ENCODE assay signal across 16 cellular contexts in the genomic region with DNA sequence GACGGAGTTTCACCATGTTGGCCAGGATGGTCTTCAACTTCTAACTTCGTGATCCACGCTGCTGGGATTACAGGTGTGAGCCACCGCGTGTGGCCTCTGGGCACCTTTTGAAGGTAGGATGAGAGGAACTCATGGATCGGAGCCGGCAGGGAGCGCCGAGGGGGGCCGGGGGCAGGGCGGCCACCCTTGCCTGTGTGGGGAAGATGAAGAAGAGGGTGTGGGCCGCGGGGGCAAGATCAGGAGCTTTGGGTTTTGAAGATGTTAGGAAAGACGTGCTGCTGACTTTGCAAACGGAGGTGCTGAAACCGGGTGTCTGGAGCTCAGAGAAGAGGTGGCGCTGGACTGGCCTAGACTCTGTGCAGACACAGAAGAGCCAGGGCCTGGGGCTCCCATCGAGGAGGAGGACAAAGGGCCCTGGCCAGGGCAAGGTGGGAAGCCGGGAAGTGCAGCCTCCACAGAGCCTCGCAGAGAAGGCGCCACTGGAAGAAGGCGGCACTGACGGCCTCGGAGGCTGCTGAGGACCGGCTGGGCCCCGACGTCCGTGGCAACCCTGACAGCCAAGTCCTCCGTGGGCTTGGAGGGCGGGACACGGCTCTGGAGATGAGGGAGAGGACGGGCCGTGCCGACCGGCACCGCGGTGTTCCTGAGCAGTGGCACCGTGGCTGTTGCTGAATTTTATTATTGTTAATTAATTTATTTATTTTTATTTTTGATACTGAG. TPM values are rescaled to one million over a fixed set of nuclear protein-coding genes. Genes with fewer than 3 reads are reported as not detected.
DNase-seq lines count a peak whose midpoint lies in the region; ATAC-seq and TF ChIP-seq lines count a peak whose summit lies in the region.
"Had no signal": no experiment of that assay in that cellular context is flagged by ENCODE, and none has a peak within 500 bp of the region (broad histone marks: within the 10 kb centered on the region; RNA-seq: fewer than 3 reads in every experiment).

No MANE protein-coding gene starts in this region.

- no peaks in the 10 kb centered on the region for H3K4me1 ChIP-seq in iPS-15b (ENCODE audit: control insufficient read depth, insufficient read depth, low read length)
- no peaks in the 10 kb centered on the region for H3K4me1 ChIP-seq in uterus
- H3K4me1 ChIP-seq: BE2C had no signal

- peak overlapping the region; percentile 46 for H3K27ac Mint-ChIP-seq in activated naive CD4-positive, alpha-beta T cell treated with anti-CD3 and anti-CD28 coated beads, Interleukin-2, amount 50 U/mL, for 24 hours
- no peak overlapping the region for H3K27ac Mint-ChIP-seq in WTC11
- H3K27ac Mint-ChIP-seq in stimulated activated naive B cell treated with anti-CD40 and anti-IgM and Interleukin-4, amounts not matched to agents 10 μg/mL and 1 μg/mL and 100 μg/mL, for 72 hours: no peak overlapping the region

- peaks cover 4% of the 10 kb centered on the region for H3K27me3 Mint-ChIP-seq in activated naive CD4-positive, alpha-beta T cell treated with anti-CD3 and anti-CD28 coated beads, Interleukin-2, amount 50 U/mL, for 24 hours
- H3K27me3 Mint-ChIP-seq in WTC11 (ENCODE audit: low read depth): peaks cover 53% of the 10 kb centered on the region
- peaks cover 21 to 41% of the 10 kb centered on the region in 2 donors for H3K27me3 Mint-ChIP-seq in stimulated activated naive B cell treated with anti-CD40 and anti-IgM and Interleukin-4, amounts not matched to agents 10 μg/mL and 1 μg/mL and 100 μg/mL, for 72 hours

- H3K4me3 ChIP-seq in iPS-15b (ENCODE audit: low read depth, low read length) (peak overlapping the region; percentile 54), uterus (no peak overlapping the region)

- peak overlapping the region; percentile 84 for H3K4me3 Mint-ChIP-seq in activated naive CD4-positive, alpha-beta T cell treated with anti-CD3 and anti-CD28 coated beads, Interleukin-2, amount 50 U/mL, for 24 hours
- H3K4me3 Mint-ChIP-seq in WTC11: peak overlapping the region; percentile 57
- peak overlapping the region; percentile 79 to 92 for H3K4me3 Mint-ChIP-seq in stimulated activated naive B cell treated with anti-CD40 and anti-IgM and Interleukin-4, amounts not matched to agents 10 μg/mL and 1 μg/mL and 100 μg/mL, for 72 hours

- no peak for TF ChIP-seq POLR2A in uterus (IDR thresholded peaks at IDR 0.05)

- no peak for DNase-seq in activated naive CD4-positive, alpha-beta T cell treated with Interleukin-2 at 50 U/mL for 16 hours
- DNase-seq in WTC11 (ENCODE audit: low spot score): no peak
- no peak for DNase-seq in stimulated activated naive B cell treated with anti-CD40 and anti-IgM and Interleukin-4, amounts not matched to agents 10 μg/mL and 1 μg/mL and 100 μg/mL, for 72 hours
- no peak for DNase-seq in NCI-H1930 (lab: John Stamatoyannopoulos, UW)
- no peak for DNase-seq in uterus
- DNase-seq: BE2C; KG1; kidney glomerular epithelial cell; NCI-H2081 treated with DMSO at 0.1 percent for 48 hours; OCI-M1; stimulated activated CD8-positive, alpha-beta memory T cell treated with anti-CD3 and anti-CD28 coated beads, Interleukin-4, amount 100 ng/mL, for 48 hours; T1000 had no signal

- intact Hi-C loops in uterus (cut with DNase I; ENCODE audit: low total_unique reads): loop anchor here (10.0 kb wide), 1 partner anchor 76 kb away; the partner anchor contains the start of gene PERM1

- no peaks in the 10 kb centered on the region for H3K36me3 Mint-ChIP-seq in activated naive CD4-positive, alpha-beta T cell treated with anti-CD3 and anti-CD28 coated beads, Interleukin-2, amount 50 U/mL, for 24 hours
- H3K36me3 Mint-ChIP-seq in WTC11: no peaks in the 10 kb centered on the region
- H3K36me3 Mint-ChIP-seq in stimulated activated naive B cell treated with anti-CD40 and anti-IgM and Interleukin-4, amounts not matched to agents 10 μg/mL and 1 μg/mL and 100 μg/mL, for 72 hours: peaks cover 14 to 21% of the 10 kb centered on the region in 2 donors

- ATAC-seq in WTC11 (no peak), HG03342 (IDR thresholded peaks at IDR 0.05; ENCODE audit: unreplicated experiment) (no peak)
- no peak for ATAC-seq in stimulated activated naive B cell treated with anti-CD40 and anti-IgM and Interleukin-4, amounts not matched to agents 10 μg/mL and 1 μg/mL and 100 μg/mL, for 72 hours (replicated peaks)

- H3K4me1 Mint-ChIP-seq in activated naive CD4-positive, alpha-beta T cell treated with anti-CD3 and anti-CD28 coated beads, Interleukin-2, amount 50 U/mL, for 24 hours: peaks cover 24% of the 10 kb centered on the region
- peaks cover 8% of the 10 kb centered on the region for H3K4me1 Mint-ChIP-seq in WTC11
- peaks cover 38 to 66% of the 10 kb centered on the region in 2 donors for H3K4me1 Mint-ChIP-seq in stimulated activated naive B cell treated with anti-CD40 and anti-IgM and Interleukin-4, amounts not matched to agents 10 μg/mL and 1 μg/mL and 100 μg/mL, for 72 hours

- no peak overlapping the region for H3K27ac ChIP-seq in uterus
- H3K27ac ChIP-seq: neutrophil had no signal

- CTCF ChIA-PET in WTC11 (lab: Charles Lee): interaction anchor here (1.2 to 4.0 kb wide), 8 partner anchors 13 to 90 kb away, joined by 4 to 20 read pairs (median 10); partner anchors contain the start of genes PERM1 and RNF223

- POLR2A ChIA-PET in WTC11 (lab: Charles Lee): no interaction called here

- H3K9me3 Mint-ChIP-seq in activated naive CD4-positive, alpha-beta T cell treated with anti-CD3 and anti-CD28 coated beads, Interleukin-2, amount 50 U/mL, for 24 hours: no peaks in the 10 kb centered on the region
- H3K9me3 Mint-ChIP-seq in WTC11: no peaks in the 10 kb centered on the region
- no peaks in the 10 kb centered on the region for H3K9me3 Mint-ChIP-seq in stimulated activated naive B cell treated with anti-CD40 and anti-IgM and Interleukin-4, amounts not matched to agents 10 μg/mL and 1 μg/mL and 100 μg/mL, for 72 hours

- TF ChIP-seq CTCF in WTC11 (IDR thresholded peaks at IDR 0.05) (no peak), uterus (IDR thresholded peaks at IDR 0.05) (no peak)

- H3K9ac ChIP-seq in iPS-15b (ENCODE audit: low read depth, low read length): no peak overlapping the region

- H3K36me3 ChIP-seq in iPS-15b (ENCODE audit: control insufficient read depth, insufficient read depth, low read length) (peaks cover 3% of the 10 kb centered on the region), uterus (no peaks in the 10 kb centered on the region)
- H3K36me3 ChIP-seq: BE2C, neutrophil had no signal

- no peaks in the 10 kb centered on the region for H3K9me3 ChIP-seq in iPS-15b (ENCODE audit: control insufficient read depth, insufficient read depth, low read length)
- H3K9me3 ChIP-seq in uterus: no peaks in the 10 kb centered on the region
- H3K9me3 ChIP-seq: BE2C, neutrophil had no signal

- peaks cover 35% of the 10 kb centered on the region for H3K27me3 ChIP-seq in iPS-15b (ENCODE audit: control insufficient read depth, insufficient read depth, low read length)
- peaks cover 9 to 13% of the 10 kb centered on the region in 2 donors for H3K27me3 ChIP-seq in uterus

TF ChIP-seq in WTC11, 78 proteins besides CTCF, POLR2A, EP300 and RAD21 (continues in another document):
- TF ChIP-seq NR1H2 (CRISPR knock-in tag; IDR thresholded peaks at IDR 0.05) (no peak), FOXJ3 (CRISPR knock-in tag; IDR thresholded peaks at IDR 0.05; ENCODE audit: borderline replicate concordance) (no peak), HMGA2 (CRISPR knock-in tag; IDR thresholded peaks at IDR 0.05) (no peak), GABPB1 (CRISPR knock-in tag; IDR thresholded peaks at IDR 0.05) (no peak), NFATC4 (CRISPR knock-in tag; IDR thresholded peaks at IDR 0.05) (no peak), ATF1 (CRISPR knock-in tag; IDR thresholded peaks at IDR 0.05) (no peak), CDX4 (CRISPR knock-in tag; IDR thresholded peaks at IDR 0.05; ENCODE audit: borderline replicate concordance) (no peak), GRHL2 (CRISPR knock-in tag; IDR thresholded peaks at IDR 0.05; ENCODE audit: insufficient replicate concordance, severe bottlenecking) (no peak)
- TF ChIP-seq, protein P1, sequence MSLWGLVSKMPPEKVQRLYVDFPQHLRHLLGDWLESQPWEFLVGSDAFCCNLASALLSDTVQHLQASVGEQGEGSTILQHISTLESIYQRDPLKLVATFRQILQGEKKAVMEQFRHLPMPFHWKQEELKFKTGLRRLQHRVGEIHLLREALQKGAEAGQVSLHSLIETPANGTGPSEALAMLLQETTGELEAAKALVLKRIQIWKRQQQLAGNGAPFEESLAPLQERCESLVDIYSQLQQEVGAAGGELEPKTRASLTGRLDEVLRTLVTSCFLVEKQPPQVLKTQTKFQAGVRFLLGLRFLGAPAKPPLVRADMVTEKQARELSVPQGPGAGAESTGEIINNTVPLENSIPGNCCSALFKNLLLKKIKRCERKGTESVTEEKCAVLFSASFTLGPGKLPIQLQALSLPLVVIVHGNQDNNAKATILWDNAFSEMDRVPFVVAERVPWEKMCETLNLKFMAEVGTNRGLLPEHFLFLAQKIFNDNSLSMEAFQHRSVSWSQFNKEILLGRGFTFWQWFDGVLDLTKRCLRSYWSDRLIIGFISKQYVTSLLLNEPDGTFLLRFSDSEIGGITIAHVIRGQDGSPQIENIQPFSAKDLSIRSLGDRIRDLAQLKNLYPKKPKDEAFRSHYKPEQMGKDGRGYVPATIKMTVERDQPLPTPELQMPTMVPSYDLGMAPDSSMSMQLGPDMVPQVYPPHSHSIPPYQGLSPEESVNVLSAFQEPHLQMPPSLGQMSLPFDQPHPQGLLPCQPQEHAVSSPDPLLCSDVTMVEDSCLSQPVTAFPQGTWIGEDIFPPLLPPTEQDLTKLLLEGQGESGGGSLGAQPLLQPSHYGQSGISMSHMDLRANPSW (CRISPR knock-in tag; conservative IDR thresholded peaks at IDR 0.05; ENCODE audit: low read depth): no peak
- TF ChIP-seq, protein P2, sequence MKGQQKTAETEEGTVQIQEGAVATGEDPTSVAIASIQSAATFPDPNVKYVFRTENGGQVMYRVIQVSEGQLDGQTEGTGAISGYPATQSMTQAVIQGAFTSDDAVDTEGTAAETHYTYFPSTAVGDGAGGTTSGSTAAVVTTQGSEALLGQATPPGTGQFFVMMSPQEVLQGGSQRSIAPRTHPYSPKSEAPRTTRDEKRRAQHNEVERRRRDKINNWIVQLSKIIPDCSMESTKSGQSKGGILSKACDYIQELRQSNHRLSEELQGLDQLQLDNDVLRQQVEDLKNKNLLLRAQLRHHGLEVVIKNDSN (CRISPR knock-in tag; IDR thresholded peaks at IDR 0.05): no peak

RNA-seq across cellular contexts. Expression of gene RNF223, which starts 13.7 kb away (rescaled TPM):
- not detected in 3 replicates for total RNA-seq in WTC11 (2021)
- not detected for total RNA-seq in uterus

RNA-seq across cellular contexts. Expression of gene AGRN, which starts 40.5 kb away (rescaled TPM):
- total RNA-seq in WTC11 (2021) (184 to 198 TPM (median 186 TPM) in 3 replicates), uterus (10 to 100 TPM in 3 of 4 donors, 1 to 10 TPM in 1; 8.2 to 86.9 (median 26.2) TPM)

RNA-seq across cellular contexts. Expression of gene ISG15, which starts 47.1 kb away (rescaled TPM):
- total RNA-seq in WTC11 (2021): 29.5 to 38.3 TPM (median 36.1 TPM) in 3 replicates
- 10 to 100 TPM in 2 of 4 donors, 1 to 10 TPM in 2; 1.8 to 27.2 (median 15.2) TPM for total RNA-seq in uterus

RNA-seq across cellular contexts. Expression of gene C1orf159, which starts 55.4 kb away (rescaled TPM):
- total RNA-seq in WTC11 (2021): 13.9 to 17.8 TPM (median 14.0 TPM) in 3 replicates
- total RNA-seq in uterus: 10 to 100 TPM in 3 of 4 donors, 1 to 10 TPM in 1; 4.9 to 20.0 (median 17.9) TPM
